1 cellular context compared by ENCODE assay signal in the genomic region with DNA sequence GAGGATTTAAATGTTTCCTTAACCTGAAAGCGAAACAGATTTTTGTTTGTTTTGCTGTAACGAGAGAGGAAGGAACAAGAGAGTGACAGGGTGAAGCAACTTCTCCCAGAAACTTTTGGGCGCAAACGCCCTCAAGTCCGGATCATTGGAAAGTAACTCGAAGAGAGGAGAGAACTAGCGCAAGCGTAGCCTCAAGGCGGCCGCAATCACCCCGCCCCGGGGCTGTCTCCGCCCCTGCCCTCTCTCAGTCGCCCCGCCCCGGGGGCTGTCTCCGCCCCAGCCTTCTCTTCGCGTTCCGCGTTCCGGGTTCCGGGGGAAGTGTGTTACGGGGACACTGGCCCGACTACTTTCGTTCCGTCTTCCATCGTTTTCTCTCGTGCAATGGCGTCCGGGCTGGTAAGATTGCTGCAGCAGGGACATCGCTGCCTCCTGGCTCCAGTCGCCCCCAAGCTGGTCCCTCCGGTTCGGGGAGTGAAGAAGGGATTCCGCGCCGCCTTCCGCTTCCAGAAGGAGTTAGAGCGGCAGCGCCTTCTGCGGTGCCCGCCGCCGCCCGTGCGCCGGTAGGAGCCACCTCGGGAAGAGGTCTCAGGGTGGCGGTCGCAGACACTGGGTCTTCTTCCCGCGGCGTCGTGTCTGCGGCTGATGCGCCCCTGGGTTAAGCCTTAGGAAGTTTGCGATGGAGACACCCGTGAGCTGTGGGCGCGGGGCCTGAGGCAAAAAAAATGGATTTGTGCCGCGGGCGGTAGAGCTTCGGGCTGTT.
TF ChIP-seq lines count a peak whose summit lies in the region.

A gene (plus strand): TSS at position 372 of the 760 bp plus-strand sequence. CDS start 10 bp downstream, at position 382.

TF ChIP-seq in K562, 482 proteins besides CTCF, POLR2A, EP300 and RAD21 (continued from another document and continues in another):
- peak; percentile 67 to 97 (median 93) for TF ChIP-seq YY1 (IDR thresholded peaks at IDR 0.05; ENCODE audit: borderline replicate concordance in 1 of 3, control insufficient read depth in 1 of 3, extremely low read depth in 1 of 3, insufficient read depth in 3 of 3, insufficient read length in 1 of 3, insufficient replicate concordance in 2 of 3, low read depth in 1 of 3, low read length in 2 of 3)
- TF ChIP-seq, protein P1, sequence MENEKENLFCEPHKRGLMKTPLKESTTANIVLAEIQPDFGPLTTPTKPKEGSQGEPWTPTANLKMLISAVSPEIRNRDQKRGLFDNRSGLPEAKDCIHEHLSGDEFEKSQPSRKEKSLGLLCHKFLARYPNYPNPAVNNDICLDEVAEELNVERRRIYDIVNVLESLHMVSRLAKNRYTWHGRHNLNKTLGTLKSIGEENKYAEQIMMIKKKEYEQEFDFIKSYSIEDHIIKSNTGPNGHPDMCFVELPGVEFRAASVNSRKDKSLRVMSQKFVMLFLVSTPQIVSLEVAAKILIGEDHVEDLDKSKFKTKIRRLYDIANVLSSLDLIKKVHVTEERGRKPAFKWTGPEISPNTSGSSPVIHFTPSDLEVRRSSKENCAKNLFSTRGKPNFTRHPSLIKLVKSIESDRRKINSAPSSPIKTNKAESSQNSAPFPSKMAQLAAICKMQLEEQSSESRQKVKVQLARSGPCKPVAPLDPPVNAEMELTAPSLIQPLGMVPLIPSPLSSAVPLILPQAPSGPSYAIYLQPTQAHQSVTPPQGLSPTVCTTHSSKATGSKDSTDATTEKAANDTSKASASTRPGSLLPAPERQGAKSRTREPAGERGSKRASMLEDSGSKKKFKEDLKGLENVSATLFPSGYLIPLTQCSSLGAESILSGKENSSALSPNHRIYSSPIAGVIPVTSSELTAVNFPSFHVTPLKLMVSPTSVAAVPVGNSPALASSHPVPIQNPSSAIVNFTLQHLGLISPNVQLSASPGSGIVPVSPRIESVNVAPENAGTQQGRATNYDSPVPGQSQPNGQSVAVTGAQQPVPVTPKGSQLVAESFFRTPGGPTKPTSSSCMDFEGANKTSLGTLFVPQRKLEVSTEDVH (IDR thresholded peaks at IDR 0.05; ENCODE audit: low read depth, partially characterized antibody): peak; percentile 95
- no peak for TF ChIP-seq PHB (CRISPR knock-in tag; IDR thresholded peaks at IDR 0.05)
- no peak for TF ChIP-seq MAFG (tag; conservative IDR thresholded peaks at IDR 0.05)
- no peak for TF ChIP-seq EWSR1 (IDR thresholded peaks at IDR 0.05; ENCODE audit: borderline replicate concordance, low read depth, partially characterized antibody)
- TF ChIP-seq KAT7 (CRISPR knock-in tag; IDR thresholded peaks at IDR 0.05; ENCODE audit: borderline replicate concordance): no peak
- no peak for TF ChIP-seq JUNB (CRISPR knock-in tag; conservative IDR thresholded peaks at IDR 0.05)
- TF ChIP-seq, protein P2, sequence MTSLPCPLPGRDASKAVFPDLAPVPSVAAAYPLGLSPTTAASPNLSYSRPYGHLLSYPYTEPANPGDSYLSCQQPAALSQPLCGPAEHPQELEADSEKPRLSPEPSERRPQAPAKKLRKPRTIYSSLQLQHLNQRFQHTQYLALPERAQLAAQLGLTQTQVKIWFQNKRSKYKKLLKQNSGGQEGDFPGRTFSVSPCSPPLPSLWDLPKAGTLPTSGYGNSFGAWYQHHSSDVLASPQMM (CRISPR knock-in tag; IDR thresholded peaks at IDR 0.05): no peak
- TF ChIP-seq SMAD2 (IDR thresholded peaks at IDR 0.05; ENCODE audit: low read depth, low read length): no peak
- no peak for TF ChIP-seq ZNF197 (CRISPR knock-in tag; IDR thresholded peaks at IDR 0.05; ENCODE audit: low read depth)
- 0 out of 2 replicates have a peak, but pooled peaks have one; percentile 33 for TF ChIP-seq DPF2 (IDR thresholded peaks at IDR 0.05)
- TF ChIP-seq ARNT (IDR thresholded peaks at IDR 0.05): peak; percentile 38 to 44; a peak in 1 of 4 replicates
- no peak for TF ChIP-seq RAD51 (IDR thresholded peaks at IDR 0.05; ENCODE audit: borderline replicate concordance, low read depth)
- peak; percentile 83 for TF ChIP-seq BHLHE40 (IDR thresholded peaks at IDR 0.05; ENCODE audit: low read length)
- TF ChIP-seq, protein P3, sequence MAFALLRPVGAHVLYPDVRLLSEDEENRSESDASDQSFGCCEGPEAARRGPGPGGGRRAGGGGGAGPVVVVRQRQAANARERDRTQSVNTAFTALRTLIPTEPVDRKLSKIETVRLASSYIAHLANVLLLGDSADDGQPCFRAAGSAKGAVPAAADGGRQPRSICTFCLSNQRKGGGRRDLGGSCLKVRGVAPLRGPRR (CRISPR knock-in tag; IDR thresholded peaks at IDR 0.05): no peak
- no peak for TF ChIP-seq ZKSCAN3 (CRISPR knock-in tag; IDR thresholded peaks at IDR 0.05)
- no peak for TF ChIP-seq RUNX1 (IDR thresholded peaks at IDR 0.05; ENCODE audit: low read depth)
- peak; percentile 48; the same call in 1 of the 2 replicates for TF ChIP-seq PML (IDR thresholded peaks at IDR 0.05; ENCODE audit: low read length)
- TF ChIP-seq GATA2 (CRISPR knock-in tag; IDR thresholded peaks at IDR 0.05): no peak
- TF ChIP-seq MTF1 (CRISPR knock-in tag; IDR thresholded peaks at IDR 0.05; ENCODE audit: borderline replicate concordance): no peak
- TF ChIP-seq NBN (IDR thresholded peaks at IDR 0.05; ENCODE audit: low read depth): peak; percentile 89
- no peak for TF ChIP-seq CREBBP (IDR thresholded peaks at IDR 0.05; ENCODE audit: low read depth, low read length)
- peak in 1 of 2 experiments; percentile 49; a peak in 1 of 4 replicates for TF ChIP-seq FOXK2 (conservative IDR thresholded peaks at IDR 0.05 in 1 of 2, IDR thresholded peaks at IDR 0.05 in 1 of 2; ENCODE audit: low read depth in 2 of 2)
- TF ChIP-seq ZBTB8A (IDR thresholded peaks at IDR 0.05; ENCODE audit: partially characterized antibody): no peak
- TF ChIP-seq, protein P4, sequence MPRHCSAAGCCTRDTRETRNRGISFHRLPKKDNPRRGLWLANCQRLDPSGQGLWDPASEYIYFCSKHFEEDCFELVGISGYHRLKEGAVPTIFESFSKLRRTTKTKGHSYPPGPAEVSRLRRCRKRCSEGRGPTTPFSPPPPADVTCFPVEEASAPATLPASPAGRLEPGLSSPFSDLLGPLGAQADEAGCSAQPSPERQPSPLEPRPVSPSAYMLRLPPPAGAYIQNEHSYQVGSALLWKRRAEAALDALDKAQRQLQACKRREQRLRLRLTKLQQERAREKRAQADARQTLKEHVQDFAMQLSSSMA (CRISPR knock-in tag; IDR thresholded peaks at IDR 0.05): no peak
- no peak for TF ChIP-seq RFX5 (IDR thresholded peaks at IDR 0.05; ENCODE audit: low read depth, low read length)
- no peak for TF ChIP-seq POLR3G (IDR thresholded peaks at IDR 0.05; ENCODE audit: extremely low read depth, insufficient read length, insufficient replicate concordance)
- TF ChIP-seq FOXK1 (CRISPR knock-in tag; IDR thresholded peaks at IDR 0.05; ENCODE audit: borderline replicate concordance): no peak
- no peak for TF ChIP-seq ZSCAN29 (IDR thresholded peaks at IDR 0.05)
- peak in 1 of 2 experiments; percentile 90; a peak in 1 of 4 replicates for TF ChIP-seq KDM4B (IDR thresholded peaks at IDR 0.05; ENCODE audit: borderline replicate concordance in 2 of 2, low read depth in 1 of 2)
- peak; percentile 70; the same call in 1 of the 2 replicates for TF ChIP-seq ELF4 (CRISPR knock-in tag; IDR thresholded peaks at IDR 0.05)
- no peak for TF ChIP-seq BACH1 (tag; IDR thresholded peaks at IDR 0.05)
- peak; percentile 98 for TF ChIP-seq DIDO1 (tag; IDR thresholded peaks at IDR 0.05; ENCODE audit: low read depth)
- TF ChIP-seq ETV1 (tag; conservative IDR thresholded peaks at IDR 0.05; ENCODE audit: low read depth): peak; percentile 71
- no peak; the same call in 1 of the 2 replicates for TF ChIP-seq KLF6 (CRISPR knock-in tag; IDR thresholded peaks at IDR 0.05; ENCODE audit: borderline replicate concordance)
- TF ChIP-seq TAF1 (IDR thresholded peaks at IDR 0.05; ENCODE audit: control insufficient read depth, extremely low read depth, insufficient read depth, low read length, severe bottlenecking): peak; percentile 90
- no peak for TF ChIP-seq ZNF121 (CRISPR knock-in tag; conservative IDR thresholded peaks at IDR 0.05)
- TF ChIP-seq ERF (CRISPR knock-in tag; IDR thresholded peaks at IDR 0.05): no peak
- TF ChIP-seq NR1H2 (CRISPR knock-in tag; IDR thresholded peaks at IDR 0.05): no peak
- TF ChIP-seq, protein P5, sequence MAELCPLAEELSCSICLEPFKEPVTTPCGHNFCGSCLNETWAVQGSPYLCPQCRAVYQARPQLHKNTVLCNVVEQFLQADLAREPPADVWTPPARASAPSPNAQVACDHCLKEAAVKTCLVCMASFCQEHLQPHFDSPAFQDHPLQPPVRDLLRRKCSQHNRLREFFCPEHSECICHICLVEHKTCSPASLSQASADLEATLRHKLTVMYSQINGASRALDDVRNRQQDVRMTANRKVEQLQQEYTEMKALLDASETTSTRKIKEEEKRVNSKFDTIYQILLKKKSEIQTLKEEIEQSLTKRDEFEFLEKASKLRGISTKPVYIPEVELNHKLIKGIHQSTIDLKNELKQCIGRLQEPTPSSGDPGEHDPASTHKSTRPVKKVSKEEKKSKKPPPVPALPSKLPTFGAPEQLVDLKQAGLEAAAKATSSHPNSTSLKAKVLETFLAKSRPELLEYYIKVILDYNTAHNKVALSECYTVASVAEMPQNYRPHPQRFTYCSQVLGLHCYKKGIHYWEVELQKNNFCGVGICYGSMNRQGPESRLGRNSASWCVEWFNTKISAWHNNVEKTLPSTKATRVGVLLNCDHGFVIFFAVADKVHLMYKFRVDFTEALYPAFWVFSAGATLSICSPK (IDR thresholded peaks at IDR 0.05; ENCODE audit: borderline replicate concordance): no peak
- TF ChIP-seq, protein P6, sequence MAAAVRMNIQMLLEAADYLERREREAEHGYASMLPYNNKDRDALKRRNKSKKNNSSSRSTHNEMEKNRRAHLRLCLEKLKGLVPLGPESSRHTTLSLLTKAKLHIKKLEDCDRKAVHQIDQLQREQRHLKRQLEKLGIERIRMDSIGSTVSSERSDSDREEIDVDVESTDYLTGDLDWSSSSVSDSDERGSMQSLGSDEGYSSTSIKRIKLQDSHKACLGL (CRISPR knock-in tag; IDR thresholded peaks at IDR 0.05; ENCODE audit: borderline replicate concordance, poor library complexity, severe bottlenecking): no peak
- no peak for TF ChIP-seq ESRRB (CRISPR knock-in tag; IDR thresholded peaks at IDR 0.05; ENCODE audit: borderline replicate concordance)
- TF ChIP-seq ZNF140 (CRISPR knock-in tag; IDR thresholded peaks at IDR 0.05): no peak
- no peak for TF ChIP-seq HDAC8 (tag; IDR thresholded peaks at IDR 0.05)
- TF ChIP-seq CCNT2 (IDR thresholded peaks at IDR 0.05; ENCODE audit: borderline replicate concordance, extremely low read depth, insufficient read length, low read depth, low read length): peak; percentile 82
- TF ChIP-seq, protein P7, sequence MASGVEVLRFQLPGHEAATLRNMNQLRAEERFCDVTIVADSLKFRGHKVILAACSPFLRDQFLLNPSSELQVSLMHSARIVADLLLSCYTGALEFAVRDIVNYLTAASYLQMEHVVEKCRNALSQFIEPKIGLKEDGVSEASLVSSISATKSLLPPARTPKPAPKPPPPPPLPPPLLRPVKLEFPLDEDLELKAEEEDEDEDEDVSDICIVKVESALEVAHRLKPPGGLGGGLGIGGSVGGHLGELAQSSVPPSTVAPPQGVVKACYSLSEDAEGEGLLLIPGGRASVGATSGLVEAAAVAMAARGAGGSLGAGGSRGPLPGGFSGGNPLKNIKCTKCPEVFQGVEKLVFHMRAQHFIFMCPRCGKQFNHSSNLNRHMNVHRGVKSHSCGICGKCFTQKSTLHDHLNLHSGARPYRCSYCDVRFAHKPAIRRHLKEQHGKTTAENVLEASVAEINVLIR (CRISPR knock-in tag; IDR thresholded peaks at IDR 0.05): no peak
- TF ChIP-seq HMG20A (CRISPR knock-in tag; conservative IDR thresholded peaks at IDR 0.05): no peak
- TF ChIP-seq, protein P8, sequence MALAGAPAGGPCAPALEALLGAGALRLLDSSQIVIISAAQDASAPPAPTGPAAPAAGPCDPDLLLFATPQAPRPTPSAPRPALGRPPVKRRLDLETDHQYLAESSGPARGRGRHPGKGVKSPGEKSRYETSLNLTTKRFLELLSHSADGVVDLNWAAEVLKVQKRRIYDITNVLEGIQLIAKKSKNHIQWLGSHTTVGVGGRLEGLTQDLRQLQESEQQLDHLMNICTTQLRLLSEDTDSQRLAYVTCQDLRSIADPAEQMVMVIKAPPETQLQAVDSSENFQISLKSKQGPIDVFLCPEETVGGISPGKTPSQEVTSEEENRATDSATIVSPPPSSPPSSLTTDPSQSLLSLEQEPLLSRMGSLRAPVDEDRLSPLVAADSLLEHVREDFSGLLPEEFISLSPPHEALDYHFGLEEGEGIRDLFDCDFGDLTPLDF (CRISPR knock-in tag; IDR thresholded peaks at IDR 0.05): no peak; the same call in 1 of the 2 replicates
- no peak for TF ChIP-seq CBFA2T2 (conservative IDR thresholded peaks at IDR 0.05)
- no peak for TF ChIP-seq MECOM (CRISPR knock-in tag; IDR thresholded peaks at IDR 0.05)
- no peak for TF ChIP-seq TFAM (CRISPR knock-in tag; conservative IDR thresholded peaks at IDR 0.05)
- TF ChIP-seq, protein P9, sequence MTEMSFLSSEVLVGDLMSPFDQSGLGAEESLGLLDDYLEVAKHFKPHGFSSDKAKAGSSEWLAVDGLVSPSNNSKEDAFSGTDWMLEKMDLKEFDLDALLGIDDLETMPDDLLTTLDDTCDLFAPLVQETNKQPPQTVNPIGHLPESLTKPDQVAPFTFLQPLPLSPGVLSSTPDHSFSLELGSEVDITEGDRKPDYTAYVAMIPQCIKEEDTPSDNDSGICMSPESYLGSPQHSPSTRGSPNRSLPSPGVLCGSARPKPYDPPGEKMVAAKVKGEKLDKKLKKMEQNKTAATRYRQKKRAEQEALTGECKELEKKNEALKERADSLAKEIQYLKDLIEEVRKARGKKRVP (CRISPR knock-in tag; IDR thresholded peaks at IDR 0.05): no peak
- no peak for TF ChIP-seq NFXL1 (CRISPR knock-in tag; IDR thresholded peaks at IDR 0.05)
- no peak for TF ChIP-seq POLR2AphosphoS2 (IDR thresholded peaks at IDR 0.05; ENCODE audit: low read length)
- no peak for TF ChIP-seq SREBF2 (CRISPR knock-in tag; IDR thresholded peaks at IDR 0.05)
- TF ChIP-seq, protein P10, sequence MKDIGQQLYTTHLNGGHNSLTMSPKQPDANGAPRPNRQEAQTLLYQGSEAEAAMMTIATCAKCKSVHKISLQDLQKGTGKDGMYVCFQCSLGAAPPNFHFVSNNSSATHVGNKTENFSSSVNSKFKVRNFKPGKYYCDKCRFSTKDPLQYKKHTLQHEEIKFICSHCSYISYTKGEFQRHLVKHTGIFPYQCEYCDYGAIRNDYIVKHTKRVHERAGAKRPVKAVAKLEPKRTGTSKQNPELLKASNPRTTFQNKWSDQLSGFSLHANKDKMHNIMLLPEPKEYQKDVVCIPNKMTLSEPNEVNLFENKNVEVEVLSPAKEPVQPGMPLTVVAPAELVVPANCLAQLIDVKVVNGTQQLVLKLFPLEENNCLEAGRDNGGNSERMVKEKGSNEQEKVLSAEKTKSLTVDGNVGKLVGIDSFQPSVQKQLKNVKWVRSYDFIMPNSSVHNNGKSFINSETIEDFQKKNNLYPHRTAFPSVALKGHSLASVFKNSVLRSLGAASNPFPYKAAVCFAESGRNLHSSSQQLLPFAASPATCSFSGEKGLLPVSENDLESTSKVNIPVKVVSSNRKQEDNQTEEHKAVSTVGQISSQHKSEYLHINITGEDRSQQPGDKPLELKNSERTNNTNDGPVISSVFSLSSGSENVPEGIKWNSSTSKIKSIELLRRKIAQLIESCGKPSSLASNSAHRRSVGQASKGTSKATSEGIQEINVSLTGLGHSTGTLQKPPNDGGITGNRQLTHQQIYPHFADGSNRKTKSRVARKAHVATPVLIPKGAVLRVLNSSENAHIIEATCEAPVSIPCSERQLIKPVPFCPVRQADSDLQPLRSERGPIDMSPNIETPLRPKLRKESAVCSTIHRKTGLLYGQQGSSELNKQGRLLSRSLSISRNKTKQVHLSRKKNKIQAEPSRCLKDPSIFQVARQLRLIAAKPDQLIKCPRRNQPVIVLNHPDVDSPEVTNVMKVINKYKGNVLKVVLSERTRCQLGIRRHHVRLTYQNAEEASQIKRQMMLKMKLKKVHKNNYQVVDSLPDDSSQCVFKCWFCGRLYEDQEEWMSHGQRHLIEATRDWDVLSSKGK (CRISPR knock-in tag; IDR thresholded peaks at IDR 0.05): no peak
